Comparison of ENCODE assay signal across 8 cellular contexts in the genomic region with DNA sequence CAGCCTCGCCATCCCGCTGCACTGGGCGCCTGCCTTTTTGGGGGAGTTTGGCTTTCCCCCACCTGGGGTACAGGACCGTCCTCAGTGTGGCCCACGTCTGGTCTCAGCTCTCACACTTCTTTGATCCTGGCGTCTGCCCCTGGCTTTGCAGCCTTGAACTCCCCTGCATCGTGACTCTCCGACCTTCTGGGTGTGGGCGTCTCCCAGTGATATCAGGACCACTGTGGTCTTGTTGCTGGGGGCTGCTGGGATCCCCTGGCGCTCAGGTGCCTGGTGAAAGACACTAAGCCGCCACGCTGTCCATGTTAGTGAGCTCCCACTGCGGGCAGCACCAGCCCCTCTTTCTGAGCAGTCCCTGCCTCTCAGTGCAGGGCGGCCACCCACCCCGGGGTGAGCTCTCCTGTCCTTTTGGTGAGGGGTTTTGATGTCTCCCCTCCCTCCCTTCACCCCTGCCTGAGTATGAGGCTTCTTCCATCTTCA. TPM values are rescaled to one million over a fixed set of nuclear protein-coding genes. Genes with fewer than 3 reads are reported as not detected.
DNase-seq lines count a peak whose midpoint lies in the region; ATAC-seq and TF ChIP-seq lines count a peak whose summit lies in the region.

No MANE protein-coding gene starts in this region.

- H3K9ac ChIP-seq in mammary epithelial cell (ENCODE audit: insufficient read depth, low read length) (peak overlapping the region; percentile 12), muscle layer of colon (ENCODE audit: low read length) (peak overlapping the region; percentile 62)

- H2AFZ ChIP-seq in mammary epithelial cell (ENCODE audit: low read depth, low read length) = no peak overlapping the region

- dilution Hi-C loops in mammary epithelial cell (cut with HindIII; ENCODE audit: low sequenced_read_pairs) = no loop called here

- H3K4me3 ChIP-seq in mammary epithelial cell (replicated peaks in 1 of 3; ENCODE audit: insufficient read depth in 1 of 3, low read depth in 2 of 3, low read length in 3 of 3) = peak overlapping the region; percentile 67 to 86 (median 69)
- peak overlapping the region; percentile 71 to 91 for H3K4me3 ChIP-seq in muscle layer of colon (ENCODE audit: low read depth in 1 of 2, low read length in 2 of 2)

- H3K27me3 ChIP-seq in mammary epithelial cell (ENCODE audit: insufficient read depth, low read length) (no peaks in the 10 kb centered on the region), muscle layer of colon (ENCODE audit: control insufficient read depth in 1 of 2, insufficient read depth in 2 of 2, low read length in 2 of 2) (no peaks in the 10 kb centered on the region)

- 43% methylated on average over 11 of the region's 15 CpGs for WGBS in mammary epithelial cell (ENCODE audit: low coverage, missing lambda C conversion rate)

- H3K9me3 ChIP-seq in KOPT-K1 (ENCODE audit: insufficient read depth, low read length, poor library complexity, severe bottlenecking) (peaks cover under 1% of the 10 kb centered on the region), mammary epithelial cell (replicated peaks; ENCODE audit: insufficient read depth, low read length) (no peaks in the 10 kb centered on the region), muscle layer of colon (ENCODE audit: low read length) (no peaks in the 10 kb centered on the region)

- H3K36me3 ChIP-seq in KOPT-K1 (ENCODE audit: insufficient read depth, low read length) (peaks cover 51% of the 10 kb centered on the region), mammary epithelial cell (ENCODE audit: insufficient read depth, low read length) (peaks cover 5% of the 10 kb centered on the region), muscle layer of colon (ENCODE audit: insufficient read depth, low read length) (peaks cover 23% of the 10 kb centered on the region)

- CTCF ChIA-PET in mammary epithelial cell (lab: Charles Lee; ENCODE audit: low non-redundant PET) = no interaction called here

- intact Hi-C loops in mammary epithelial cell (cut with micrococcal nuclease) = no loop called here
- intact Hi-C loops in posterior vena cava (cut with DNase I) = no loop called here

- H4K20me1 ChIP-seq in mammary epithelial cell (ENCODE audit: insufficient read depth, low read length) = no peaks in the 10 kb centered on the region

- H3K4me2 ChIP-seq in mammary epithelial cell (ENCODE audit: insufficient read depth, low read depth, low read length) = peak overlapping the region; percentile 98

- H3K27ac ChIP-seq in 22Rv1 (peak overlapping the region; percentile 83), KOPT-K1 (ENCODE audit: low read depth, low read length, poor library complexity, severe bottlenecking) (peak overlapping the region; percentile 85), mammary epithelial cell (ENCODE audit: insufficient read depth, low read depth, low read length) (no peak overlapping the region), muscle layer of colon (ENCODE audit: low read depth, low read length) (no peak overlapping the region)

- no TSS peak for BruUV-seq in mammary epithelial cell (replicated peaks; lab: Mats Ljungman, UMichigan)

- in situ Hi-C loops in mammary epithelial cell (cut with MboI; ENCODE audit: low sequenced_read_pairs in 2 of 2) = no loop called here

- H3K4me1 ChIP-seq in mammary epithelial cell (ENCODE audit: insufficient read depth, low read length) (peaks cover 18% of the 10 kb centered on the region), muscle layer of colon (ENCODE audit: insufficient read depth, low read length) (peaks cover 36% of the 10 kb centered on the region)

- no peak for ATAC-seq in HG03135 (IDR thresholded peaks at IDR 0.05; ENCODE audit: unreplicated experiment)

- no peak for TF ChIP-seq CTCF in 22Rv1 (IDR thresholded peaks at IDR 0.05)
- no peak for TF ChIP-seq CTCF in mammary epithelial cell (conservative IDR thresholded peaks at IDR 0.05 in 1 of 2, IDR thresholded peaks at IDR 0.05 in 1 of 2; ENCODE audit: extremely low read depth in 1 of 2, insufficient read depth in 1 of 2, low read depth in 1 of 2, low read length in 2 of 2)

- H3K79me2 ChIP-seq in mammary epithelial cell (ENCODE audit: insufficient read depth, low read length) = peaks cover 53% of the 10 kb centered on the region

- DNase-seq in mammary epithelial cell = no peak
- no peak for DNase-seq in NCI-H510A treated with DMSO at 0.1 percent for 48 hours (lab: John Stamatoyannopoulos, UW)
- no peak for DNase-seq in posterior vena cava (ENCODE audit: low spot score)
- DNase-seq in NCI-H2107 (lab: John Stamatoyannopoulos, UW) = no peak

RNA-seq across cellular contexts. Expression of gene CNOT3, which starts 1.3 kb away (rescaled TPM):
- 10 to 100 TPM in 1 of 2 donors, 1 to 10 TPM in 1; 4.3 to 54.1 TPM for total RNA-seq in mammary epithelial cell
- polyA plus RNA-seq in mammary epithelial cell = 10.5 TPM
- polyA minus RNA-seq in mammary epithelial cell = 33.2 TPM
- total RNA-seq in posterior vena cava = 10 to 100 TPM; 25.6 to 29.1 TPM

RNA-seq across cellular contexts. Expression of gene LENG1, which starts 20.7 kb away (rescaled TPM):
- total RNA-seq in mammary epithelial cell (1 to 10 TPM; 2.3 to 5.9 TPM), posterior vena cava (1 to 10 TPM; 4.7 to 6.2 TPM)
- polyA plus RNA-seq in mammary epithelial cell = 3.4 TPM
- 0.93 TPM for polyA minus RNA-seq in mammary epithelial cell

RNA-seq across cellular contexts. Expression of gene PRPF31, which starts 23.3 kb away (rescaled TPM):
- total RNA-seq in mammary epithelial cell (10 to 100 TPM; 34.2 to 56.4 TPM), posterior vena cava (10 to 100 TPM; 33.6 to 37.6 TPM)
- 52.3 TPM for polyA plus RNA-seq in mammary epithelial cell
- polyA minus RNA-seq in mammary epithelial cell = 127 TPM

RNA-seq across cellular contexts. Expression of gene TFPT, which starts 23.4 kb away (rescaled TPM):
- total RNA-seq in mammary epithelial cell (10 to 100 TPM in 1 of 2 donors, 1 to 10 TPM in 1; 9.3 to 23.2 TPM), posterior vena cava (10 to 100 TPM; 13.3 to 14.8 TPM)
- 12.6 TPM for polyA plus RNA-seq in mammary epithelial cell
- not detected for polyA minus RNA-seq in mammary epithelial cell

RNA-seq across cellular contexts. Expression of gene TMC4, which starts 34.1 kb away (rescaled TPM):
- total RNA-seq in mammary epithelial cell (10 to 100 TPM; 21.0 to 41.0 TPM), posterior vena cava (1 to 10 TPM; 1.1 to 1.4 TPM)
- 5.3 TPM for polyA plus RNA-seq in mammary epithelial cell
- 2.2 TPM for polyA minus RNA-seq in mammary epithelial cell

Comparison
In these comparisons a context has a peak if more than half of its experiments do, and no peak if none do; other contexts are left out.
1. H3K27ac ChIP-seq: peak in 22Rv1 (single experiment) and KOPT-K1 (single experiment); none in mammary epithelial cell (single experiment) and muscle layer of colon (single experiment).